Comparison of ENCODE assay signal across 19 cellular contexts in the genomic region with DNA sequence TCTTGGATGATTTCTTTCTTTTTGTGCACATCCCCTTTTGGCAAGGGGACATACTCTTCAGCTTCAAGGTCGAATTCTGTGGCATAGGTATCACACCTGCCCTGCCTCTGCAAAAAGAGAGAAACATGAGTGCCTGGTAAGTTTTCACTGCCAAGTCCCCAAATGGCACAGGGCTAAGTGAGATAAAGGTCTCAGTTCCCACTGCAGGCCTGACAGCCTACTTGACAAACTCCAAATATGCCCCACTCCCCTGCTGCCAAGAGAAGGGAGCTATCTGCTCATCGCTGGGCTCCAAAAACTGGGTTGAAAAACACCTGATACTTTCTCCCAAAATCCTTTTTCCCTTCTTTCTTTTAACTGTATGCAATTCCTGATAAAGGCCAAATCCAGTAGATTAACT. TPM values are rescaled to one million over a fixed set of nuclear protein-coding genes. Genes with fewer than 3 reads are reported as not detected.
DNase-seq lines count a peak whose midpoint lies in the region; ATAC-seq and TF ChIP-seq lines count a peak whose summit lies in the region.
"Had no signal": no experiment of that assay in that cellular context is flagged by ENCODE, and none has a peak within 500 bp of the region (broad histone marks: within the 10 kb centered on the region; RNA-seq: fewer than 3 reads in every experiment).

No MANE protein-coding gene starts in this region.

- ATAC-seq in WTC11 (no peak), GM21423 (IDR thresholded peaks at IDR 0.05; ENCODE audit: unreplicated experiment) (no peak)
- ATAC-seq in stimulated activated effector memory CD8-positive, alpha-beta T cell treated with anti-CD3 and anti-CD28 coated beads, Interleukin-12 subunit alpha, Interleukin-12 subunit beta, amount 100 ng/mL, for 72 hours: no peak
- ATAC-seq: Panc1 had no signal

- no peak overlapping the region for H3K4me3 Mint-ChIP-seq in WTC11
- no peak overlapping the region for H3K4me3 Mint-ChIP-seq in stimulated activated effector memory CD8-positive, alpha-beta T cell treated with anti-CD3 and anti-CD28 coated beads, Interleukin-12 subunit alpha, Interleukin-12 subunit beta, amount 100 ng/mL, for 72 hours

- H3K36me3 Mint-ChIP-seq in WTC11: peaks cover 89% of the 10 kb centered on the region
- H3K36me3 Mint-ChIP-seq in stimulated activated effector memory CD8-positive, alpha-beta T cell treated with anti-CD3 and anti-CD28 coated beads, Interleukin-12 subunit alpha, Interleukin-12 subunit beta, amount 100 ng/mL, for 72 hours: peaks cover 99% of the 10 kb centered on the region

- CTCF ChIA-PET in WTC11 (lab: Charles Lee): interaction anchor here (1.1 to 1.8 kb wide), 3 partner anchors 25 to 397 kb away, joined by 3 to 7 read pairs (median 5); no protein-coding TSS in a partner anchor

- 87 to 92% methylated on average over 2 of the region's 2 CpGs for WGBS in ectodermal cell, 2 experiments
- WGBS in adrenal gland, 4 donors: 69 to 85% (median 77%) methylated on average over 2 of the region's 2 CpGs

- no peak for TF ChIP-seq POLR2A in adrenal gland (IDR thresholded peaks at IDR 0.05)

- H3K4me1 Mint-ChIP-seq in WTC11: peaks cover 68% of the 10 kb centered on the region
- H3K4me1 Mint-ChIP-seq in stimulated activated effector memory CD8-positive, alpha-beta T cell treated with anti-CD3 and anti-CD28 coated beads, Interleukin-12 subunit alpha, Interleukin-12 subunit beta, amount 100 ng/mL, for 72 hours: no peaks in the 10 kb centered on the region

- H3K27me3 ChIP-seq in ectodermal cell (ENCODE audit: control insufficient read depth, insufficient read depth, low read length, poor library complexity, severe bottlenecking) (no peaks in the 10 kb centered on the region), left ventricle myocardium inferior (ENCODE audit: low read depth) (no peaks in the 10 kb centered on the region), adrenal gland (no peaks in the 10 kb centered on the region)
- H3K27me3 ChIP-seq: SJCRH30 had no signal

- peaks cover 42% of the 10 kb centered on the region for H3K36me3 ChIP-seq in ectodermal cell (ENCODE audit: control insufficient read depth, insufficient read depth, low read length)
- peaks cover 71% of the 10 kb centered on the region for H3K36me3 ChIP-seq in left ventricle myocardium inferior
- H3K36me3 ChIP-seq in adrenal gland (replicated peaks in 1 of 2): peaks cover 0 to 57% of the 10 kb centered on the region in 2 donors

- no peak for TF ChIP-seq CTCF in WTC11 (IDR thresholded peaks at IDR 0.05)
- no peak for TF ChIP-seq CTCF in left ventricle myocardium inferior (IDR thresholded peaks at IDR 0.05; ENCODE audit: borderline replicate concordance)
- no peak for TF ChIP-seq CTCF in adrenal gland (IDR thresholded peaks at IDR 0.05)

- no peaks in the 10 kb centered on the region for H3K27me3 Mint-ChIP-seq in WTC11 (ENCODE audit: low read depth)

- peak overlapping the region; percentile 93 for H3K27ac Mint-ChIP-seq in WTC11
- H3K27ac Mint-ChIP-seq in stimulated activated effector memory CD8-positive, alpha-beta T cell treated with anti-CD3 and anti-CD28 coated beads, Interleukin-12 subunit alpha, Interleukin-12 subunit beta, amount 100 ng/mL, for 72 hours: peak overlapping the region; percentile 54

- no peak for DNase-seq in WTC11 (ENCODE audit: low spot score)
- no peak for DNase-seq in left ventricle myocardium inferior
- no peak for DNase-seq in stimulated activated effector memory CD8-positive, alpha-beta T cell treated with anti-CD3 and anti-CD28 coated beads, Interleukin-12 subunit alpha, Interleukin-12 subunit beta, amount 100 ng/mL, for 72 hours (ENCODE audit: low spot score in 2 of 2)
- no peak for DNase-seq in adrenal gland
- DNase-seq in germinal center (ENCODE audit: low spot score): no peak
- DNase-seq: GOT3, HCEC 1CT, KG1, NCI-H1092 treated with DMSO at 0.1 percent for 48 hours, NCI-H1436 treated with DMSO at 0.1 percent for 48 hours, NCI-H1930, NCI-H2227 treated with DMSO at 0.1 percent for 48 hours, NCI-H510A treated with DMSO at 0.1 percent for 48 hours, NCI-H748 treated with DMSO at 0.1 percent for 48 hours, SJCRH30 had no signal

- POLR2A ChIA-PET in WTC11 (lab: Charles Lee): no interaction called here

- H3K4me1 ChIP-seq in ectodermal cell (ENCODE audit: control insufficient read depth, insufficient read depth, low read length) (no peaks in the 10 kb centered on the region), left ventricle myocardium inferior (peaks cover 20% of the 10 kb centered on the region), adrenal gland (replicated peaks in 1 of 2) (no peaks in the 10 kb centered on the region)

- H3K9me3 ChIP-seq in ectodermal cell (ENCODE audit: control insufficient read depth, low read length) (no peaks in the 10 kb centered on the region), left ventricle myocardium inferior (replicated peaks) (no peaks in the 10 kb centered on the region), adrenal gland (replicated peaks in 1 of 3) (no peaks in the 10 kb centered on the region)
- H3K9me3 ChIP-seq: SJCRH30 had no signal

- intact Hi-C loops in left ventricle myocardium inferior (cut with micrococcal nuclease): no loop called here
- intact Hi-C loops in adrenal gland (cut with DNase I): no loop called here

- H3K4me3 ChIP-seq in ectodermal cell (ENCODE audit: insufficient read depth, low read depth, low read length) (no peak overlapping the region), left ventricle myocardium inferior (no peak overlapping the region), adrenal gland (no peak overlapping the region)
- H3K4me3 ChIP-seq: SJCRH30 had no signal

- H3K9me3 Mint-ChIP-seq in WTC11: no peaks in the 10 kb centered on the region
- no peaks in the 10 kb centered on the region for H3K9me3 Mint-ChIP-seq in stimulated activated effector memory CD8-positive, alpha-beta T cell treated with anti-CD3 and anti-CD28 coated beads, Interleukin-12 subunit alpha, Interleukin-12 subunit beta, amount 100 ng/mL, for 72 hours

- H3K27ac ChIP-seq in ectodermal cell (ENCODE audit: insufficient read depth, low read depth, low read length, poor library complexity, severe bottlenecking) (peak overlapping the region; percentile 38), left ventricle myocardium inferior (replicated peaks) (peak overlapping the region; percentile 70), adrenal gland (no peak overlapping the region)
- H3K27ac ChIP-seq: C4-2B, SJCRH30 had no signal

TF ChIP-seq in WTC11, 78 proteins besides CTCF, POLR2A, EP300 and RAD21 (continues in another document):
- TF ChIP-seq, protein P1, sequence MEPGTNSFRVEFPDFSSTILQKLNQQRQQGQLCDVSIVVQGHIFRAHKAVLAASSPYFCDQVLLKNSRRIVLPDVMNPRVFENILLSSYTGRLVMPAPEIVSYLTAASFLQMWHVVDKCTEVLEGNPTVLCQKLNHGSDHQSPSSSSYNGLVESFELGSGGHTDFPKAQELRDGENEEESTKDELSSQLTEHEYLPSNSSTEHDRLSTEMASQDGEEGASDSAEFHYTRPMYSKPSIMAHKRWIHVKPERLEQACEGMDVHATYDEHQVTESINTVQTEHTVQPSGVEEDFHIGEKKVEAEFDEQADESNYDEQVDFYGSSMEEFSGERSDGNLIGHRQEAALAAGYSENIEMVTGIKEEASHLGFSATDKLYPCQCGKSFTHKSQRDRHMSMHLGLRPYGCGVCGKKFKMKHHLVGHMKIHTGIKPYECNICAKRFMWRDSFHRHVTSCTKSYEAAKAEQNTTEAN (CRISPR knock-in tag; IDR thresholded peaks at IDR 0.05): no peak
- TF ChIP-seq, protein P2, sequence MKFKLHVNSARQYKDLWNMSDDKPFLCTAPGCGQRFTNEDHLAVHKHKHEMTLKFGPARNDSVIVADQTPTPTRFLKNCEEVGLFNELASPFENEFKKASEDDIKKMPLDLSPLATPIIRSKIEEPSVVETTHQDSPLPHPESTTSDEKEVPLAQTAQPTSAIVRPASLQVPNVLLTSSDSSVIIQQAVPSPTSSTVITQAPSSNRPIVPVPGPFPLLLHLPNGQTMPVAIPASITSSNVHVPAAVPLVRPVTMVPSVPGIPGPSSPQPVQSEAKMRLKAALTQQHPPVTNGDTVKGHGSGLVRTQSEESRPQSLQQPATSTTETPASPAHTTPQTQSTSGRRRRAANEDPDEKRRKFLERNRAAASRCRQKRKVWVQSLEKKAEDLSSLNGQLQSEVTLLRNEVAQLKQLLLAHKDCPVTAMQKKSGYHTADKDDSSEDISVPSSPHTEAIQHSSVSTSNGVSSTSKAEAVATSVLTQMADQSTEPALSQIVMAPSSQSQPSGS (CRISPR knock-in tag; IDR thresholded peaks at IDR 0.05; ENCODE audit: borderline replicate concordance, low read depth): no peak
- TF ChIP-seq SMAD3 (CRISPR knock-in tag; IDR thresholded peaks at IDR 0.05; ENCODE audit: borderline replicate concordance): no peak
- TF ChIP-seq, protein P3, sequence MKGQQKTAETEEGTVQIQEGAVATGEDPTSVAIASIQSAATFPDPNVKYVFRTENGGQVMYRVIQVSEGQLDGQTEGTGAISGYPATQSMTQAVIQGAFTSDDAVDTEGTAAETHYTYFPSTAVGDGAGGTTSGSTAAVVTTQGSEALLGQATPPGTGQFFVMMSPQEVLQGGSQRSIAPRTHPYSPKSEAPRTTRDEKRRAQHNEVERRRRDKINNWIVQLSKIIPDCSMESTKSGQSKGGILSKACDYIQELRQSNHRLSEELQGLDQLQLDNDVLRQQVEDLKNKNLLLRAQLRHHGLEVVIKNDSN (CRISPR knock-in tag; IDR thresholded peaks at IDR 0.05): no peak
- no peak for TF ChIP-seq ETV6 (CRISPR knock-in tag; IDR thresholded peaks at IDR 0.05)
- TF ChIP-seq ZNF219 (CRISPR knock-in tag; IDR thresholded peaks at IDR 0.05; ENCODE audit: borderline replicate concordance): no peak

RNA-seq across cellular contexts. Expression of a gene that starts 23.0 kb away (rescaled TPM):
- total RNA-seq in WTC11 (2021) (116 to 121 TPM (median 118 TPM) in 3 replicates), left ventricle myocardium inferior (25.3 TPM), adrenal gland (10 to 100 TPM in 7 of 8 donors, 1 to 10 TPM in 1; 7.9 to 32.0 (median 25.4) TPM)
- 98.4 TPM for polyA plus RNA-seq in ectodermal cell (2013, experiment 1 of 4)
- 97.0 TPM for polyA plus RNA-seq in ectodermal cell (2013, experiment 2 of 4)
- polyA plus RNA-seq in ectodermal cell (2013, experiment 3 of 4): 84.9 TPM
- 92.7 TPM for polyA plus RNA-seq in ectodermal cell (2013, experiment 4 of 4)
- polyA plus RNA-seq in adrenal gland: 10 to 100 TPM; 11.7 to 37.5 (median 20.2) TPM

RNA-seq across cellular contexts. Expression of a gene that starts 48.4 kb away (rescaled TPM):
- total RNA-seq in WTC11 (2021) (119 to 152 TPM (median 120 TPM) in 3 replicates), left ventricle myocardium inferior (65.8 TPM), adrenal gland (100 to 1,000 TPM; 136 to 443 (median 192) TPM)
- 125 TPM for polyA plus RNA-seq in ectodermal cell (2013, experiment 1 of 4)
- polyA plus RNA-seq in ectodermal cell (2013, experiment 2 of 4): 136 TPM
- polyA plus RNA-seq in ectodermal cell (2013, experiment 3 of 4): 93.3 TPM
- 101 TPM for polyA plus RNA-seq in ectodermal cell (2013, experiment 4 of 4)
- 100 to 1,000 TPM; 131 to 358 (median 139) TPM for polyA plus RNA-seq in adrenal gland

RNA-seq across cellular contexts. Expression of a gene that starts 52.6 kb away (rescaled TPM):
- total RNA-seq in WTC11 (2021) (13.7 to 16.9 TPM (median 16.1 TPM) in 3 replicates), left ventricle myocardium inferior (23.7 TPM), adrenal gland (10 to 100 TPM in 7 of 8 donors, 1 to 10 TPM in 1; 9.3 to 15.6 (median 12.0) TPM)
- polyA plus RNA-seq in ectodermal cell (2013, experiment 1 of 4): 7.7 TPM
- 8.0 TPM for polyA plus RNA-seq in ectodermal cell (2013, experiment 2 of 4)
- polyA plus RNA-seq in ectodermal cell (2013, experiment 3 of 4): 7.0 TPM
- 7.9 TPM for polyA plus RNA-seq in ectodermal cell (2013, experiment 4 of 4)
- polyA plus RNA-seq in adrenal gland: 1 to 10 TPM; 8.6 to 9.7 (median 9.3) TPM

Comparison
In these comparisons a context has a peak if more than half of its experiments do, and no peak if none do; other contexts are left out.
1. H3K27ac ChIP-seq: peak in ectodermal cell (single experiment) and left ventricle myocardium inferior (single experiment); none in adrenal gland (0 of 5).